ENCODE assay signal across 8 cellular contexts in genomic region chr1:26771643-26772321, GRCh38. TPM values are rescaled to one million over a fixed set of nuclear protein-coding genes. Genes with fewer than 3 reads are reported as not detected.
A peak's percentile ranks its signal among the peaks of the same experiment; 100 is the strongest.
DNase-seq lines count a peak whose midpoint lies in the region; ATAC-seq and TF ChIP-seq lines count a peak whose summit lies in the region.

No MANE protein-coding gene starts in this region.

- H3K4me3 Mint-ChIP-seq in endothelial cell (ENCODE audit: unreplicated experiment) (no peak overlapping the region), naive B cell (no peak overlapping the region)

- peak; percentile 82 for ATAC-seq in RWPE2 (ENCODE audit: low read depth)
- no peak for ATAC-seq in naive B cell (ENCODE audit: low read depth in 2 of 2)
- ATAC-seq in GM21825 (IDR thresholded peaks at IDR 0.05; ENCODE audit: unreplicated experiment), result no peak
- ATAC-seq in GM21723 (IDR thresholded peaks at IDR 0.05; ENCODE audit: unreplicated experiment), result no peak

- no peaks in the 10 kb centered on the region for H3K9me3 ChIP-seq in RWPE2 (ENCODE audit: severe bottlenecking)

- DNase-seq in stimulated activated CD4-positive, alpha-beta T cell treated with anti-CD3 and anti-CD28 coated beads, Interleukin-15, amount 100 ng/mL, for 24 hours, result peak; percentile 40
- no peak for DNase-seq in stimulated activated CD4-positive, alpha-beta T cell treated with anti-CD3 and anti-CD28 coated beads, Interleukin-4, amount 100 ng/mL, for 1 hour
- DNase-seq in RWPE2 (ENCODE audit: low spot score), result peak; percentile 83
- no peak for DNase-seq in endothelial cell (ENCODE audit: low spot score)
- DNase-seq in naive B cell, result no peak
- no peak for DNase-seq in NCI-H748 (lab: John Stamatoyannopoulos, UW; ENCODE audit: unreplicated experiment)

- peaks cover 10% of the 10 kb centered on the region for H3K27me3 Mint-ChIP-seq in endothelial cell (ENCODE audit: unreplicated experiment)
- H3K27me3 Mint-ChIP-seq in naive B cell, result no peaks in the 10 kb centered on the region

- H3K4me3 ChIP-seq in RWPE2 (ENCODE audit: severe bottlenecking), result no peak overlapping the region

- peaks cover 99% of the 10 kb centered on the region for H3K36me3 ChIP-seq in RWPE2 (ENCODE audit: low read depth)

- no peaks in the 10 kb centered on the region for H3K27me3 ChIP-seq in RWPE2 (ENCODE audit: insufficient read depth, poor library complexity, severe bottlenecking)

- peaks cover 81% of the 10 kb centered on the region for H3K36me3 Mint-ChIP-seq in endothelial cell (ENCODE audit: low read depth, unreplicated experiment)
- peaks cover 33 to 47% of the 10 kb centered on the region in 2 donors for H3K36me3 Mint-ChIP-seq in naive B cell

- peak overlapping the region; percentile 86 for H3K27ac ChIP-seq in RWPE2 (ENCODE audit: poor library complexity, severe bottlenecking)

- H3K4me1 ChIP-seq in RWPE2 (ENCODE audit: insufficient read depth, poor library complexity, severe bottlenecking), result peaks cover 37% of the 10 kb centered on the region

- H3K9me3 Mint-ChIP-seq in endothelial cell (ENCODE audit: unreplicated experiment) (no peaks in the 10 kb centered on the region), naive B cell (no peaks in the 10 kb centered on the region)

- H3K27ac Mint-ChIP-seq in endothelial cell (ENCODE audit: unreplicated experiment) (peak overlapping the region; percentile 20), naive B cell (peak overlapping the region in 4 of 6 donors; percentile 24 to 83 (median 54))

- TF ChIP-seq CTCF in RWPE2 (IDR thresholded peaks at IDR 0.05; ENCODE audit: poor library complexity, severe bottlenecking) (no peak), endothelial cell (IDR thresholded peaks at IDR 0.05; ENCODE audit: unreplicated experiment) (no peak)

- H3K4me1 Mint-ChIP-seq in endothelial cell (ENCODE audit: unreplicated experiment) (no peaks in the 10 kb centered on the region), naive B cell (peaks cover 0 to 5% (median 4%) of the 10 kb centered on the region in 3 donors)

RNA-seq across cellular contexts. Expression of gene PIGV, which starts 16.0 kb away (rescaled TPM):
- 7.6 TPM for total RNA-seq in endothelial cell (ENCODE audit: unreplicated experiment)
- polyA plus RNA-seq in naive B cell (ENCODE audit: low read depth in 6 of 6), result 10 to 100 TPM in 4 of 6 donors, 1 to 10 TPM in 2; 7.8 to 14.2 (median 10.8) TPM

RNA-seq across cellular contexts. Expression of gene ZDHHC18, which starts 54.7 kb away (rescaled TPM):
- total RNA-seq in endothelial cell (ENCODE audit: unreplicated experiment), result 32.4 TPM
- 1 to 10 TPM; 2.2 to 7.9 (median 2.4) TPM for polyA plus RNA-seq in naive B cell (ENCODE audit: low read depth in 6 of 6)

Comparison
In these comparisons a context has a peak if more than half of its experiments do, and no peak if none do; other contexts are left out.
1. DNase-seq: peak in stimulated activated CD4-positive, alpha-beta T cell treated with anti-CD3 and anti-CD28 coated beads, Interleukin-15, amount 100 ng/mL, for 24 hours (single experiment) and RWPE2 (single experiment); none in stimulated activated CD4-positive, alpha-beta T cell treated with anti-CD3 and anti-CD28 coated beads, Interleukin-4, amount 100 ng/mL, for 1 hour (single experiment), endothelial cell (single experiment), naive B cell (single experiment) and NCI-H748 (single experiment).